Comparison of ENCODE assay signal across 1 cellular context in genomic region chr18:3653263-3653858, GRCh38.
TF ChIP-seq lines count a peak whose summit lies in the region.

No MANE protein-coding gene starts in this region.

TF ChIP-seq in H1, 55 proteins besides CTCF, POLR2A, EP300 and RAD21 (continued from another document):
- TF ChIP-seq E2F6 (IDR thresholded peaks at IDR 0.05) (no peak), CTBP2 (IDR thresholded peaks at IDR 0.05; ENCODE audit: borderline replicate concordance, insufficient read depth, insufficient read length, low read length) (no peak), ZNF274 (IDR thresholded peaks at IDR 0.05; ENCODE audit: borderline replicate concordance, extremely low read depth, low read length) (no peak), YY1 (IDR thresholded peaks at IDR 0.05; ENCODE audit: low read depth, low read length) (no peak), CHD1 (IDR thresholded peaks at IDR 0.05; ENCODE audit: low read depth, low read length) (no peak), RXRA (IDR thresholded peaks at IDR 0.05; ENCODE audit: insufficient read depth, low read depth, low read length) (no peak), BRCA1 (IDR thresholded peaks at IDR 0.05; ENCODE audit: low read depth, low read length) (no peak), KDM4A (IDR thresholded peaks at IDR 0.05; ENCODE audit: low read depth, low read length, severe bottlenecking) (no peak), FOSL1 (IDR thresholded peaks at IDR 0.05; ENCODE audit: insufficient read depth, low read depth, low read length) (no peak), HDAC2 (IDR thresholded peaks at IDR 0.05; ENCODE audit: borderline replicate concordance in 1 of 2, low read depth in 2 of 2, low read length in 2 of 2) (no peak), JUN (IDR thresholded peaks at IDR 0.05; ENCODE audit: low read depth, low read length) (no peak), POU5F1 (IDR thresholded peaks at IDR 0.05; ENCODE audit: low read depth, low read length) (no peak), PHF8 (conservative IDR thresholded peaks at IDR 0.05; ENCODE audit: low read depth, low read length) (no peak), ASH2L (IDR thresholded peaks at IDR 0.05; ENCODE audit: low read length) (no peak), TAF7 (optimal IDR thresholded peaks at IDR 0.05; ENCODE audit: borderline replicate concordance, low read depth, low read length) (no peak)
TF ChIP-seq in H1: peak in this region for 0.
